In genomic region chr14:61476737-61477410, GRCh38 we compare ENCODE assay signal across 8 cellular contexts.
DNase-seq lines count a peak whose midpoint lies in the region; ATAC-seq and TF ChIP-seq lines count a peak whose summit lies in the region.

No MANE protein-coding gene starts in this region.

- intact Hi-C loops in activated T-helper 2 cell treated with anti-CD3 and anti-CD28 coated beads, Interferon-gamma antibody, Interleukin-2, Interleukin-4, amounts not matched to agents 10 μg/mL and 5 μg/mL and 100 μg/mL, durations not matched to agents 14 hours and 24 hours and 36 hours (cut with micrococcal nuclease) = loop anchor here (1.0 to 5.0 kb wide), 6 partner anchors 117 to 286 kb away; partner anchors contain the start of genes HIF1A and SNAPC1

- peak overlapping the region; percentile 67 for H3K4me3 Mint-ChIP-seq in activated T-helper 2 cell treated with anti-CD3 and anti-CD28 coated beads, Interferon-gamma antibody, Interleukin-2, Interleukin-4, amounts not matched to agents 10 μg/mL and 5 μg/mL and 100 μg/mL, durations not matched to agents 14 hours and 24 hours and 36 hours (ENCODE audit: low read depth)
- no peak overlapping the region for H3K4me3 Mint-ChIP-seq in progenitor cell of endocrine pancreas (ENCODE audit: low read depth)

- peaks cover 5 to 76% (median 10%) of the 10 kb centered on the region in 3 donors for H3K4me1 ChIP-seq in gastroesophageal sphincter
- no peaks in the 10 kb centered on the region for H3K4me1 ChIP-seq in rectal smooth muscle tissue (ENCODE audit: control insufficient read depth, insufficient read depth, low read length)

- TF ChIP-seq EP300 in gastroesophageal sphincter (IDR thresholded peaks at IDR 0.05) = peak; percentile 46

- peak overlapping the region; percentile 95 for H3K27ac Mint-ChIP-seq in activated T-helper 2 cell treated with anti-CD3 and anti-CD28 coated beads, Interferon-gamma antibody, Interleukin-2, Interleukin-4, amounts not matched to agents 10 μg/mL and 5 μg/mL and 100 μg/mL, durations not matched to agents 14 hours and 24 hours and 36 hours
- H3K27ac Mint-ChIP-seq in progenitor cell of endocrine pancreas = no peak overlapping the region

- H3K4me1 Mint-ChIP-seq in activated T-helper 2 cell treated with anti-CD3 and anti-CD28 coated beads, Interferon-gamma antibody, Interleukin-2, Interleukin-4, amounts not matched to agents 10 μg/mL and 5 μg/mL and 100 μg/mL, durations not matched to agents 14 hours and 24 hours and 36 hours (ENCODE audit: low read depth) = peaks cover 85% of the 10 kb centered on the region
- H3K4me1 Mint-ChIP-seq in progenitor cell of endocrine pancreas (ENCODE audit: low read depth) = peaks cover 13% of the 10 kb centered on the region

- 31 to 56% methylated on average over 5 to 6 of the region's 6 CpGs for WGBS in gastroesophageal sphincter (ENCODE audit: low coverage in 1 of 2), 2 donors

- peak overlapping the region; percentile 78 to 90 (median 80) for H3K27ac ChIP-seq in gastroesophageal sphincter
- peak overlapping the region; percentile 68 for H3K27ac ChIP-seq in rectal smooth muscle tissue (ENCODE audit: low read depth, low read length)

- peaks cover 39% of the 10 kb centered on the region for H3K36me3 Mint-ChIP-seq in activated T-helper 2 cell treated with anti-CD3 and anti-CD28 coated beads, Interferon-gamma antibody, Interleukin-2, Interleukin-4, amounts not matched to agents 10 μg/mL and 5 μg/mL and 100 μg/mL, durations not matched to agents 14 hours and 24 hours and 36 hours (ENCODE audit: low read depth)
- H3K36me3 Mint-ChIP-seq in progenitor cell of endocrine pancreas (ENCODE audit: insufficient read depth) = no peaks in the 10 kb centered on the region

- H3K9ac ChIP-seq in rectal smooth muscle tissue (ENCODE audit: low read length) = no peak overlapping the region

- H3K9me3 Mint-ChIP-seq in activated T-helper 2 cell treated with anti-CD3 and anti-CD28 coated beads, Interferon-gamma antibody, Interleukin-2, Interleukin-4, amounts not matched to agents 10 μg/mL and 5 μg/mL and 100 μg/mL, durations not matched to agents 14 hours and 24 hours and 36 hours = no peaks in the 10 kb centered on the region
- H3K9me3 Mint-ChIP-seq in progenitor cell of endocrine pancreas (ENCODE audit: low read depth) = no peaks in the 10 kb centered on the region

- H3K27me3 ChIP-seq in gastroesophageal sphincter = no peaks in the 10 kb centered on the region
- H3K27me3 ChIP-seq in rectal smooth muscle tissue (ENCODE audit: control insufficient read depth, insufficient read depth, low read length) = no peaks in the 10 kb centered on the region

- TF ChIP-seq CTCF in gastroesophageal sphincter (IDR thresholded peaks at IDR 0.05) (no peak), progenitor cell of endocrine pancreas (IDR thresholded peaks at IDR 0.05; ENCODE audit: unreplicated experiment) (no peak)

- TF ChIP-seq POLR2A in gastroesophageal sphincter (IDR thresholded peaks at IDR 0.05) = peak in 1 of 2 donors; percentile 14

- no peaks in the 10 kb centered on the region for H3K9me3 ChIP-seq in gastroesophageal sphincter

- ATAC-seq in gastroesophageal sphincter = peak; percentile 82
- no peak for ATAC-seq in GM18867 (IDR thresholded peaks at IDR 0.05; ENCODE audit: unreplicated experiment)

- no peak overlapping the region for H3K4me3 ChIP-seq in gastroesophageal sphincter
- no peak overlapping the region for H3K4me3 ChIP-seq in rectal smooth muscle tissue (ENCODE audit: low read length)

- H3K36me3 ChIP-seq in gastroesophageal sphincter (no peaks in the 10 kb centered on the region), rectal smooth muscle tissue (ENCODE audit: control insufficient read depth, insufficient read depth, low read length) (no peaks in the 10 kb centered on the region)

- no peaks in the 10 kb centered on the region for H3K27me3 Mint-ChIP-seq in activated T-helper 2 cell treated with anti-CD3 and anti-CD28 coated beads, Interferon-gamma antibody, Interleukin-2, Interleukin-4, amounts not matched to agents 10 μg/mL and 5 μg/mL and 100 μg/mL, durations not matched to agents 14 hours and 24 hours and 36 hours (ENCODE audit: low read depth)
- peaks cover 6% of the 10 kb centered on the region for H3K27me3 Mint-ChIP-seq in progenitor cell of endocrine pancreas

- DNase-seq in ELR (ENCODE audit: low read depth) = peak; percentile 92
- peak; percentile 99 for DNase-seq in NOMO-1 treated with DMSO at 0.1 percent for 48 hours (lab: John Stamatoyannopoulos, UW; ENCODE audit: unreplicated experiment)
- peak; percentile 68 for DNase-seq in activated T-helper 2 cell treated with anti-CD3 and anti-CD28 coated beads, Interferon-gamma antibody, Interleukin-2, Interleukin-4, amounts not matched to agents 10 μg/mL and 5 μg/mL and 100 μg/mL, durations not matched to agents 14 hours and 24 hours and 36 hours (ENCODE audit: low spot score)
- DNase-seq in progenitor cell of endocrine pancreas (ENCODE audit: low spot score, unreplicated experiment) = no peak
- no peak for DNase-seq in amniotic stem cell (lab: John Stamatoyannopoulos, UW)

Comparison
In these comparisons a context has a peak if more than half of its experiments do, and no peak if none do; other contexts are left out.
1. DNase-seq: peak in ELR (single experiment), NOMO-1 treated with DMSO at 0.1 percent for 48 hours (single experiment) and activated T-helper 2 cell treated with anti-CD3 and anti-CD28 coated beads, Interferon-gamma antibody, Interleukin-2, Interleukin-4, amounts not matched to agents 10 μg/mL and 5 μg/mL and 100 μg/mL, durations not matched to agents 14 hours and 24 hours and 36 hours (single experiment); none in progenitor cell of endocrine pancreas (single experiment) and amniotic stem cell (single experiment).